In the genomic region with DNA sequence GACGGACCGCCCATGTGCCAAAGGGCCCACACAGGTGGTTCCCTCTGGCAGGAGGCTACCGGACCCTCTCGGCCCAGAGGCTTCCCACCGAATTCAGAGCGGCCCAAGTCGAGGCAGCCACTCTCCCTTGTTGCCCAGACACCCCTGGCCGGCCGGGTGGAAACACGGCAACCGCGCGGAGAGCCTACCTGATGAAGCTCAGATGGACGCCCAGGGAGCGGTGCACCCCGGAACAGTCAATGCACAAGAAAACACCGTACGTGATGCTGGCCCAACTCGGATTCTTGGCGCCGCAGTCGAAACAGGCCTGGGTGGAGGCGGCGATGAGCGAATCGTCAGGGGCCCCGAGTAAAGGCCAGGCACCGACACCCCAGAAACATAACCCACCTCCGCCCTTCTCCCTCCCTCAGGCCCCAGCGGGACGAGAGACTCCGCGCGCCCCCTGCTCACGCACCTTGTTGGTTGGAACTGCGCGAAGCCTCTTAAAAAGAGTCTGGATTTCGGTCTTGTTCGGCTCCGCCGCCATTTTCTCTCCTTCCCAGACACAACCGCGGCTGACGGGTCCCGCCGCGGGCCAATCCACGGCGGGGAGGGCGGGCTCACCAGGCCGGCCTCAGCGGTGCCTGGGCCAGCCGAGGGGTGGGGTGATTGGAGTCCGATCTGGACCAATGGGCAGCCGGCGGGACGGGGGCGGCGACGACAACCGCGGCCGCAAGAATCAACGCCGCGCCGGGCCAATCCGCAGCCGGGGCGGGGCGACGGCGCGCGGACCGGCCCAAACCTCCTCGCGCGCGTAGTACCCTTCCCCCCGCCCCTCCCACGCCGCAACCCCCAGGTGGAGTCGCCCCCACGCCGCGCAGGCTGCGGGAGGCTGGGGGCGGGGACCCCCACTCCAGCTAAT, we compare ENCODE assay signal across 9 cellular contexts. TPM values are rescaled to one million over a fixed set of nuclear protein-coding genes. Genes with fewer than 3 reads are reported as not detected.
DNase-seq lines count a peak whose midpoint lies in the region; ATAC-seq, FAIRE-seq and TF ChIP-seq lines count a peak whose summit lies in the region.
"Had no signal": no experiment of that assay in that cellular context is flagged by ENCODE, and none has a peak within 500 bp of the region (broad histone marks: within the 10 kb centered on the region; RNA-seq: fewer than 3 reads in every experiment).

A gene (minus strand): TSS at position 552 of the 901 bp plus-strand sequence. CDS start 26 bp downstream, at position 526.

- H3K4me1 ChIP-seq in kidney (ENCODE audit: control insufficient read depth in 1 of 2, insufficient read depth in 1 of 2, low read depth in 1 of 2, low read length in 2 of 2) = peaks cover 16 to 23% of the 10 kb centered on the region in 2 donors

- peak; percentile 71 for ATAC-seq in HG03378 (IDR thresholded peaks at IDR 0.05; ENCODE audit: unreplicated experiment)

- TF ChIP-seq CTCF in kidney (IDR thresholded peaks at IDR 0.05; ENCODE audit: borderline replicate concordance, extremely low read depth, insufficient read depth) = peak; percentile 13

- DNase-seq in Ammon's horn (ENCODE audit: low spot score) (peak; percentile 99), NCI-H446 treated with DMSO at 0.1 percent for 48 hours (lab: John Stamatoyannopoulos, UW) (peak; percentile 91), cerebellar cortex (ENCODE audit: low spot score) (peak; percentile 96), kidney (peak; percentile 99)
- peak; percentile 97 for DNase-seq in activated CD4-positive, CD25-positive, alpha-beta regulatory T cell treated with anti-CD3 and anti-CD28 coated beads, Interleukin-2, amount 50 U/mL, for 72 hours
- peak; percentile 93 to 95 for DNase-seq in stimulated activated CD4-positive, alpha-beta T cell treated with anti-CD3 and anti-CD28 coated beads, Interleukin-15, amount 100 ng/mL, for 1 hour (ENCODE audit: low read depth in 1 of 2, low spot score in 1 of 2)

- TF ChIP-seq POLR2A in GM19099 (IDR thresholded peaks at IDR 0.05; ENCODE audit: extremely low read depth, insufficient read length, low read depth) = peak; percentile 67

- H3K36me3 ChIP-seq in kidney (ENCODE audit: control insufficient read depth in 1 of 2, insufficient read depth in 2 of 2, low read length in 2 of 2) = peaks cover 24 to 33% of the 10 kb centered on the region in 2 donors

- peak within 1 kb of the TSS; percentile 98 to 99 for H3K27ac ChIP-seq in kidney (ENCODE audit: low read depth in 2 of 2, low read length in 2 of 2)

- intact Hi-C loops in kidney (cut with DNase I) = no loop called here

- H3K9ac ChIP-seq in kidney (ENCODE audit: low read length in 2 of 2) = peak within 1 kb of the TSS; percentile 98 to 100

- H3K4me3 ChIP-seq in kidney (ENCODE audit: low read length in 2 of 2) = peak within 1 kb of the TSS; percentile 92 to 99

- FAIRE-seq in kidney (lab: Jason Lieb, UNC) = no peak
- FAIRE-seq: islet of Langerhans had no signal

- no peaks in the 10 kb centered on the region for H3K9me3 ChIP-seq in kidney (ENCODE audit: control insufficient read depth in 1 of 2, low read length in 2 of 2)

RNA-seq across cellular contexts. Expression of the gene that starts here (rescaled TPM):
- 87.5 TPM for total RNA-seq in kidney
- polyA plus RNA-seq in kidney (ENCODE audit: insufficient read depth, low read depth, low replicate concordance) = 59.3 TPM

Comparison
In these comparisons a context has a peak if more than half of its experiments do, and no peak if none do; other contexts are left out.
1. Peak in every context shown above with its lines: DNase-seq, ATAC-seq, H3K4me3 ChIP-seq and H3K27ac ChIP-seq.